Comparison of ENCODE assay signal across 8 cellular contexts in the genomic region with DNA sequence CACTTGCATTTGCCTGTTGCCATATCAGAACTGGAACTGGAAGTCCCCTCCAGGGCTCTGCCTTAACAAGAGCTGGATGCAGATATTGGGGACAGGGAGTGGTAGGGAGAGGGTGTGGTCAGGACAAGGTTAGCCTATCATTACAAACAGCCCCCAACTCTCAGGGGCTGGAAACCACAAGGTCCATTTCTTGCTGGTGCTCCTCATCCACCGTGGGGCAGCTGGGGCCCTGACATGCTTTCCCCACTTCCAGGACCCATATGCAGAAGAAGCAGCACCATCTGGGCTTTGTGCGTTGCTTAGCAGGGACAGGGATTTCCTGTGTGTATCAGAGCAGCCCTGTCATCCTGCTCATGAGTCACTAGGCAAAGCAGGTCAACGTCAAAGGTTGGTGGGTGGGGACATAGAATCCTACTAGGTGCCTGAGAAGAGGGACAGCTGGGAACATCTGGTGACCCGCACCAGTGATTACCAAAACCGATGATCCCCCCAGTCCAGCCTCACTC. TPM values are rescaled to one million over a fixed set of nuclear protein-coding genes. Genes with fewer than 3 reads are reported as not detected.
A peak's percentile ranks its signal among the peaks of the same experiment; 100 is the strongest.
DNase-seq lines count a peak whose midpoint lies in the region; ATAC-seq lines count a peak whose summit lies in the region.

No MANE protein-coding gene starts in this region.

- DNase-seq in ELR (ENCODE audit: low read depth): peak; percentile 89
- peak; percentile 26 for DNase-seq in HT-29 (ENCODE audit: low spot score)
- DNase-seq in activated CD8-positive, alpha-beta memory T cell treated with anti-CD3 and anti-CD28 coated beads for 24 hours: peak; percentile 59
- peak; percentile 81 for DNase-seq in islet precursor cell
- no peak for DNase-seq in NCI-H187 treated with DMSO at 0.1 percent for 48 hours (lab: John Stamatoyannopoulos, UW)
- no peak for DNase-seq in T1000 (lab: John Stamatoyannopoulos, UW)
- DNase-seq in HuH-7.5 (ENCODE audit: low spot score): no peak

- ATAC-seq in GM21619 (IDR thresholded peaks at IDR 0.05; ENCODE audit: unreplicated experiment): peak; percentile 99

RNA-seq across cellular contexts. Expression of a gene that starts 26.9 kb away (rescaled TPM):
- 0.13 TPM in 1 of 2 replicates, not detected in the other for total RNA-seq in HT-29 (2014; rRNA removed; shearing (Covaris generic))

Comparison
In these comparisons a context has a peak if more than half of its experiments do, and no peak if none do; other contexts are left out.
1. DNase-seq: peak in ELR (single experiment), HT-29 (single experiment), activated CD8-positive, alpha-beta memory T cell treated with anti-CD3 and anti-CD28 coated beads for 24 hours (single experiment) and islet precursor cell (single experiment); none in NCI-H187 treated with DMSO at 0.1 percent for 48 hours (single experiment), T1000 (single experiment) and HuH-7.5 (single experiment).